15 cellular contexts compared by ENCODE assay signal in genomic region chr13:99220199-99220931, GRCh38. TPM values are rescaled to one million over a fixed set of nuclear protein-coding genes. Genes with fewer than 3 reads are reported as not detected.
DNase-seq lines count a peak whose midpoint lies in the region; ATAC-seq and TF ChIP-seq lines count a peak whose summit lies in the region.
"Had no signal": no experiment of that assay in that cellular context is flagged by ENCODE, and none has a peak within 500 bp of the region (broad histone marks: within the 10 kb centered on the region; RNA-seq: fewer than 3 reads in every experiment).

No MANE protein-coding gene starts in this region.

- H3K36me3 ChIP-seq in OCI-LY7 (ENCODE audit: insufficient read depth, low read length), result peaks cover 9% of the 10 kb centered on the region
- H3K36me3 ChIP-seq: adrenal gland had no signal

- peaks cover 90% of the 10 kb centered on the region for H3K79me2 ChIP-seq in OCI-LY7 (ENCODE audit: insufficient read depth, low read depth, low read length)

- peak; percentile 49 for ATAC-seq in stimulated activated naive CD8-positive, alpha-beta T cell treated with anti-CD3 and anti-CD28 coated beads, Interleukin-15, amount 100 ng/mL, for 72 hours
- ATAC-seq in HG02840 (IDR thresholded peaks at IDR 0.05; ENCODE audit: low FRiP score, unreplicated experiment), result no peak

- no peaks in the 10 kb centered on the region for H3K27me3 Mint-ChIP-seq in stimulated activated naive CD8-positive, alpha-beta T cell treated with anti-CD3 and anti-CD28 coated beads, Interleukin-15, amount 100 ng/mL, for 72 hours

- no peak for TF ChIP-seq CTCF in OCI-LY7 (conservative IDR thresholded peaks at IDR 0.05; ENCODE audit: low read length)

- peak overlapping the region; percentile 75 for H3K4me2 ChIP-seq in OCI-LY7 (ENCODE audit: low read length)

- CTCF ChIA-PET in OCI-LY7 (lab: Charles Lee; ENCODE audit: unreplicated experiment), result no interaction called here

- no peak overlapping the region for H2AFZ ChIP-seq in OCI-LY7 (ENCODE audit: low read length)

- no peak overlapping the region for H3K4me3 ChIP-seq in OCI-LY7 (ENCODE audit: low read depth, low read length, poor library complexity, severe bottlenecking)
- H3K4me3 ChIP-seq: adrenal gland, MG63, SJSA1 had no signal

- no peaks in the 10 kb centered on the region for H3K9me3 ChIP-seq in OCI-LY7 (ENCODE audit: low read length)
- H3K9me3 ChIP-seq: adrenal gland, BE2C, SJSA1 had no signal

- no TSS peak for BruUV-seq in OCI-LY7 (replicated peaks; lab: Mats Ljungman, UMichigan)

- H3K4me3 Mint-ChIP-seq in stimulated activated naive CD8-positive, alpha-beta T cell treated with anti-CD3 and anti-CD28 coated beads, Interleukin-15, amount 100 ng/mL, for 72 hours, result peak overlapping the region; percentile 26 to 52

- DNase-seq in stimulated activated naive CD4-positive, alpha-beta T cell (lab: John Stamatoyannopoulos, UW), result peak in 4 of 6 experiments; percentile 19 to 65 (median 48)
- no peak for DNase-seq in stimulated activated naive CD4-positive, alpha-beta T cell treated with Interleukin-2 at 50 U/mL for 16 hours (lab: John Stamatoyannopoulos, UW)
- DNase-seq in OCI-LY7 (ENCODE audit: low spot score), result no peak
- peak; percentile 58 for DNase-seq in central memory CD4-positive, alpha-beta T cell
- DNase-seq in stimulated activated naive CD8-positive, alpha-beta T cell treated with anti-CD3 and anti-CD28 coated beads, Interleukin-15, amount 100 ng/mL, for 72 hours, result no peak
- DNase-seq in NCI-H1105 (lab: John Stamatoyannopoulos, UW), result no peak
- DNase-seq in mucosa of gallbladder (ENCODE audit: low spot score), result no peak
- DNase-seq: adrenal gland, BE2C, MG63, NCI-H524 treated with DMSO at 0.1 percent for 48 hours had no signal

- no peak overlapping the region for H3K27ac Mint-ChIP-seq in stimulated activated naive CD8-positive, alpha-beta T cell treated with anti-CD3 and anti-CD28 coated beads, Interleukin-15, amount 100 ng/mL, for 72 hours

- H3K4me1 Mint-ChIP-seq in stimulated activated naive CD8-positive, alpha-beta T cell treated with anti-CD3 and anti-CD28 coated beads, Interleukin-15, amount 100 ng/mL, for 72 hours, result peaks cover 95% of the 10 kb centered on the region

- no peaks in the 10 kb centered on the region; the same call in 1 of the 2 replicates for H4K20me1 ChIP-seq in OCI-LY7 (ENCODE audit: insufficient read depth, low read length)

- peaks cover 73% of the 10 kb centered on the region for H3K4me1 ChIP-seq in OCI-LY7 (ENCODE audit: insufficient read depth, low read length, poor library complexity, severe bottlenecking)
- H3K4me1 ChIP-seq: BE2C, SJSA1 had no signal

- H3K9me2 ChIP-seq in OCI-LY7 (ENCODE audit: insufficient read depth, low read length), result no peaks in the 10 kb centered on the region

- intact Hi-C loops in OCI-LY7 (cut with micrococcal nuclease; ENCODE audit: unreplicated experiment), result no loop called here

- peaks cover 0 to 6% of the 10 kb centered on the region in 2 donors for H3K9me3 Mint-ChIP-seq in stimulated activated naive CD8-positive, alpha-beta T cell treated with anti-CD3 and anti-CD28 coated beads, Interleukin-15, amount 100 ng/mL, for 72 hours

- peak overlapping the region; percentile 48 for H3K27ac ChIP-seq in OCI-LY7 (ENCODE audit: low read depth, low read length, poor library complexity, severe bottlenecking)
- H3K27ac ChIP-seq: adrenal gland, SJSA1 had no signal

- POLR2A ChIA-PET in OCI-LY7 (lab: Charles Lee), result no interaction called here

RNA-seq across cellular contexts. Expression of gene UBAC2, which starts 19.7 kb away (rescaled TPM):
- total RNA-seq in OCI-LY7 (2014; rRNA removed; shearing (Covaris generic)), result 26.8 and 33.4 TPM in 2 replicates
- total RNA-seq in OCI-LY7 (2022) (25.6 and 28.5 TPM in 2 replicates), mucosa of gallbladder (65.8 TPM)

RNA-seq across cellular contexts. Expression of gene GPR18, which starts 37.8 kb away (rescaled TPM):
- total RNA-seq in OCI-LY7 (2014; rRNA removed; shearing (Covaris generic)), result 6.6 and 13.7 TPM in 2 replicates
- total RNA-seq in OCI-LY7 (2022), result 10.9 and 15.1 TPM in 2 replicates
- total RNA-seq in mucosa of gallbladder, result 0.37 TPM
- total RNA-seq: dermis microvascular lymphatic vessel endothelial cell, renal cortical epithelial cell, SJSA1 had no signal

Comparison
In these comparisons a context has a peak if more than half of its experiments do, and no peak if none do; other contexts are left out.
1. DNase-seq: peak in stimulated activated naive CD4-positive, alpha-beta T cell (4 of 6) and central memory CD4-positive, alpha-beta T cell (single experiment); none in stimulated activated naive CD4-positive, alpha-beta T cell treated with Interleukin-2 at 50 U/mL for 16 hours (single experiment), OCI-LY7 (single experiment), stimulated activated naive CD8-positive, alpha-beta T cell treated with anti-CD3 and anti-CD28 coated beads, Interleukin-15, amount 100 ng/mL, for 72 hours (0 of 2), NCI-H1105 (single experiment) and mucosa of gallbladder (single experiment).